ENCODE assay signal across 1 cellular context in the genomic region with DNA sequence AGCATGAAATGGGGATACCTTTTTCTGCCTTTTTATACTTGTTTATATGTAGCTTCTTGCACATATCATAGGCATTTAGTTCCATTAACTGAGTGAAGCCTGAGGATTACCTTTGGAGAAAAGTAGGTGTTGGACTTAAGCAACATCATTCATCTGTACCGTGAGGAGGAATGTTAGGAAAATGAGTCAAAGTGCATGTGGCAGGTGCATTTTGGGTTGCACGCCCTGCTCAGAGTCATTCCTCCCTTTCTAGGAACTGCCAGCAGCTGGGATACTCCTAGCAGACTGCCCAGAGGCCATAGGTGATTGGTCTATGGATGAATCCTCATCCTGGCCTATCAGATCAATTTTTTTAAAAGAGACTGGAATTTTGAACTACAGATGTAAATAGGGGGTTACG.
TF ChIP-seq lines count a peak whose summit lies in the region.

No MANE protein-coding gene starts in this region.

TF ChIP-seq in H1, 55 proteins besides CTCF, POLR2A, EP300 and RAD21 (continued from another document):
- TF ChIP-seq TBP (IDR thresholded peaks at IDR 0.05; ENCODE audit: low read depth, low read length) (no peak), ASH2L (IDR thresholded peaks at IDR 0.05; ENCODE audit: low read length) (no peak), CEBPB (IDR thresholded peaks at IDR 0.05; ENCODE audit: low read depth, low read length) (no peak), JUN (IDR thresholded peaks at IDR 0.05; ENCODE audit: low read depth, low read length) (no peak), SP4 (IDR thresholded peaks at IDR 0.05; ENCODE audit: low read length) (no peak), RFX5 (IDR thresholded peaks at IDR 0.05; ENCODE audit: borderline replicate concordance, low read depth, low read length) (no peak), EZH2 (IDR thresholded peaks at IDR 0.05; ENCODE audit: low read depth, low read length, severe bottlenecking) (no peak)
- TF ChIP-seq, protein P1, sequence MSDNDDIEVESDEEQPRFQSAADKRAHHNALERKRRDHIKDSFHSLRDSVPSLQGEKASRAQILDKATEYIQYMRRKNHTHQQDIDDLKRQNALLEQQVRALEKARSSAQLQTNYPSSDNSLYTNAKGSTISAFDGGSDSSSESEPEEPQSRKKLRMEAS (IDR thresholded peaks at IDR 0.05), result no peak
